17 cellular contexts compared by ENCODE assay signal in genomic region chr1:27451346-27451745, GRCh38. TPM values are rescaled to one million over a fixed set of nuclear protein-coding genes. Genes with fewer than 3 reads are reported as not detected.
A peak's percentile ranks its signal among the peaks of the same experiment; 100 is the strongest.
DNase-seq lines count a peak whose midpoint lies in the region; ATAC-seq and TF ChIP-seq lines count a peak whose summit lies in the region.
"Had no signal": no experiment of that assay in that cellular context is flagged by ENCODE, and none has a peak within 500 bp of the region (broad histone marks: within the 10 kb centered on the region; RNA-seq: fewer than 3 reads in every experiment).

No MANE protein-coding gene starts in this region.

- no peaks in the 10 kb centered on the region for H3K9me3 ChIP-seq in CD4-positive, CD25-positive, alpha-beta regulatory T cell (ENCODE audit: control insufficient read depth in 2 of 2, low read length in 2 of 2)
- H3K9me3 ChIP-seq in stomach (no peaks in the 10 kb centered on the region), trophoblast cell (ENCODE audit: insufficient read depth, low read depth, low read length) (no peaks in the 10 kb centered on the region)
- H3K9me3 ChIP-seq: ovary had no signal

- H2BK5ac ChIP-seq in trophoblast cell (ENCODE audit: low read depth, low read length, poor library complexity): no peak overlapping the region

- H3K4me1 ChIP-seq in CD4-positive, CD25-positive, alpha-beta regulatory T cell (ENCODE audit: control insufficient read depth, insufficient read depth, low read length, poor library complexity, severe bottlenecking): peaks cover 41% of the 10 kb centered on the region
- H3K4me1 ChIP-seq in stomach: peaks cover 12 to 87% (median 49%) of the 10 kb centered on the region in 4 donors
- H3K4me1 ChIP-seq in trophoblast cell (ENCODE audit: control insufficient read depth in 1 of 2, insufficient read depth in 2 of 2, low read length in 2 of 2): no peaks in the 10 kb centered on the region

- no peak overlapping the region for H4K8ac ChIP-seq in trophoblast cell (ENCODE audit: low read depth, low read length)

- H2AK5ac ChIP-seq in trophoblast cell (ENCODE audit: low read length): no peak overlapping the region

- H3K9me3 Mint-ChIP-seq in CD4-positive, CD25-positive, alpha-beta regulatory T cell: peaks cover 0 to 1% (median 0%) of the 10 kb centered on the region in 7 donors
- H3K9me3 Mint-ChIP-seq in activated B cell treated with CpG ODN at 0.5 μM for 24 hours: no peaks in the 10 kb centered on the region

- POLR2A ChIA-PET in activated B cell treated with CpG ODN at 0.5 μM for 24 hours (lab: Charles Lee): interaction anchor here (0.5 to 1.2 kb wide), 2 partner anchors 13 to 27 kb away, joined by 5 to 6 read pairs; no protein-coding TSS in a partner anchor

- no peak for TF ChIP-seq CTCF in activated B cell treated with CpG ODN at 0.5 μM for 24 hours (IDR thresholded peaks at IDR 0.05)
- TF ChIP-seq CTCF in stomach (IDR thresholded peaks at IDR 0.05): no peak

- H2BK120ac ChIP-seq in trophoblast cell (ENCODE audit: insufficient read depth, low read length, poor library complexity): no peak overlapping the region

- TF ChIP-seq EP300 in stomach (IDR thresholded peaks at IDR 0.05): no peak

- peaks cover 22 to 72% (median 48%) of the 10 kb centered on the region in 4 donors for H3K4me1 Mint-ChIP-seq in CD4-positive, CD25-positive, alpha-beta regulatory T cell
- H3K4me1 Mint-ChIP-seq in activated B cell treated with CpG ODN at 0.5 μM for 24 hours: peaks cover 61% of the 10 kb centered on the region

- H3K36me3 Mint-ChIP-seq in CD4-positive, CD25-positive, alpha-beta regulatory T cell: peaks cover 18% of the 10 kb centered on the region
- H3K36me3 Mint-ChIP-seq in activated B cell treated with CpG ODN at 0.5 μM for 24 hours (ENCODE audit: low read depth): peaks cover 41% of the 10 kb centered on the region

- peaks cover 6% of the 10 kb centered on the region for H3K36me3 ChIP-seq in CD4-positive, CD25-positive, alpha-beta regulatory T cell (ENCODE audit: control insufficient read depth, insufficient read depth, low read length)
- H3K36me3 ChIP-seq in stomach (peaks cover 0 to 20% (median 7%) of the 10 kb centered on the region in 4 donors), trophoblast cell (ENCODE audit: control insufficient read depth in 1 of 2, insufficient read depth in 2 of 2, low read length in 2 of 2) (peaks cover 2 to 3% of the 10 kb centered on the region in 2 experiments)
- H3K36me3 ChIP-seq: ovary had no signal

- DNase-seq in CD4-positive, CD25-positive, alpha-beta regulatory T cell: no peak
- DNase-seq in GF-D8 (lab: John Stamatoyannopoulos, UW): peak; percentile 2
- no peak for DNase-seq in activated B cell treated with CpG ODN at 0.5 μM for 24 hours
- peak; percentile 41 for DNase-seq in medulla oblongata (ENCODE audit: extremely low spot score)
- no peak for DNase-seq in stomach
- DNase-seq in D341Med (ENCODE audit: low spot score): no peak
- no peak for DNase-seq in HCEC 1CT
- DNase-seq in trophoblast cell: no peak
- DNase-seq: activated CD4-positive, alpha-beta T cell treated with anti-CD3 and anti-CD28 coated beads for 36 hours; C1 segment of cervical spinal cord; GM23248; mesendoderm; NCI-H1930; NCI-H69; ovary; stimulated activated CD4-positive, alpha-beta T cell treated with anti-CD3 and anti-CD28 coated beads, Interleukin-4, amount 100 ng/mL, for 1 hour had no signal

- H3K27ac Mint-ChIP-seq in CD4-positive, CD25-positive, alpha-beta regulatory T cell: peak overlapping the region; percentile 17 to 66 (median 32)
- peak overlapping the region; percentile 42 for H3K27ac Mint-ChIP-seq in activated B cell treated with CpG ODN at 0.5 μM for 24 hours
- H3K27ac Mint-ChIP-seq: activated CD4-positive, alpha-beta T cell treated with anti-CD3 and anti-CD28 coated beads for 36 hours had no signal

- peak overlapping the region in 2 of 4 donors; percentile 1 to 39 for H3K4me3 Mint-ChIP-seq in CD4-positive, CD25-positive, alpha-beta regulatory T cell
- no peak overlapping the region for H3K4me3 Mint-ChIP-seq in activated B cell treated with CpG ODN at 0.5 μM for 24 hours
- H3K4me3 Mint-ChIP-seq: activated CD4-positive, alpha-beta T cell treated with anti-CD3 and anti-CD28 coated beads for 36 hours had no signal

- no peak overlapping the region for H2BK12ac ChIP-seq in trophoblast cell (ENCODE audit: low read length)

- H4K12ac ChIP-seq in trophoblast cell (ENCODE audit: low read depth, low read length): no peak overlapping the region

- intact Hi-C loops in activated B cell treated with CpG ODN at 0.5 μM for 24 hours (cut with micrococcal nuclease) (no loop called here), stomach (cut with DNase I; ENCODE audit: low total_unique reads) (no loop called here)

- no peak overlapping the region for H3K4me2 ChIP-seq in trophoblast cell (ENCODE audit: low read length)

- peak in 1 of 2 donors; percentile 17 for ATAC-seq in CD4-positive, CD25-positive, alpha-beta regulatory T cell (ENCODE audit: low read depth in 2 of 2)
- ATAC-seq in activated B cell treated with CpG ODN at 0.5 μM for 24 hours (ENCODE audit: low read depth): no peak
- ATAC-seq: activated CD4-positive, alpha-beta T cell treated with anti-CD3 and anti-CD28 coated beads for 36 hours had no signal

- H3K23ac ChIP-seq in trophoblast cell (ENCODE audit: low read length): no peak overlapping the region

- no peak overlapping the region for H3K14ac ChIP-seq in trophoblast cell (ENCODE audit: low read length)

- H3K4ac ChIP-seq in trophoblast cell (ENCODE audit: low read depth, low read length): no peak overlapping the region

- no peak overlapping the region for H3K18ac ChIP-seq in trophoblast cell (ENCODE audit: low read length)

- WGBS in stomach, 5 donors: 67 to 89% (median 70%) methylated on average over 1 of the region's 1 CpG
- no CpG with 5 or more reads among the region's 1 CpG for WGBS in trophoblast cell (ENCODE audit: extremely low coverage, insufficient coverage, insufficient read length)

- H3K27ac ChIP-seq in CD4-positive, CD25-positive, alpha-beta regulatory T cell (ENCODE audit: insufficient read depth, low read length, poor library complexity, severe bottlenecking): peak overlapping the region; percentile 55
- peak overlapping the region in 1 of 5 donors; percentile 9 for H3K27ac ChIP-seq in stomach
- no peak overlapping the region for H3K27ac ChIP-seq in trophoblast cell (ENCODE audit: low read depth, low read length)
- H3K27ac ChIP-seq: epithelial cell of prostate, GM23248, ovary had no signal

- H3K27me3 ChIP-seq in CD4-positive, CD25-positive, alpha-beta regulatory T cell (ENCODE audit: control insufficient read depth, insufficient read depth, low read length): no peaks in the 10 kb centered on the region
- H3K27me3 ChIP-seq in stomach (no peaks in the 10 kb centered on the region), trophoblast cell (ENCODE audit: insufficient read depth, low read length) (no peaks in the 10 kb centered on the region)
- H3K27me3 ChIP-seq: ovary had no signal

- H4K91ac ChIP-seq in trophoblast cell (ENCODE audit: low read depth, low read length): no peak overlapping the region

- no peak for TF ChIP-seq POLR2A in stomach (IDR thresholded peaks at IDR 0.05)

- H3K4me3 ChIP-seq in CD4-positive, CD25-positive, alpha-beta regulatory T cell (ENCODE audit: low read depth, low read length): peak overlapping the region; percentile 46
- H3K4me3 ChIP-seq in stomach (no peak overlapping the region), trophoblast cell (ENCODE audit: low read depth, low read length) (no peak overlapping the region)
- H3K4me3 ChIP-seq: GM23248, ovary had no signal

- H2AFZ ChIP-seq in trophoblast cell (ENCODE audit: insufficient read depth, low read length, poor library complexity): no peak overlapping the region
- H2AFZ ChIP-seq: GM23248 had no signal

- no peak overlapping the region for H3K9ac ChIP-seq in trophoblast cell (ENCODE audit: low read length)
- H3K9ac ChIP-seq: GM23248 had no signal

- CTCF ChIA-PET in activated B cell treated with CpG ODN at 0.5 μM for 24 hours (lab: Charles Lee): no interaction called here

- H3K27me3 Mint-ChIP-seq in CD4-positive, CD25-positive, alpha-beta regulatory T cell: no peaks in the 10 kb centered on the region
- H3K27me3 Mint-ChIP-seq in activated B cell treated with CpG ODN at 0.5 μM for 24 hours: no peaks in the 10 kb centered on the region
- H3K27me3 Mint-ChIP-seq: activated CD4-positive, alpha-beta T cell treated with anti-CD3 and anti-CD28 coated beads for 36 hours had no signal

- no peaks in the 10 kb centered on the region for H3K79me2 ChIP-seq in trophoblast cell (ENCODE audit: control insufficient read depth, insufficient read depth, low read length, poor library complexity)

- H3K79me1 ChIP-seq in trophoblast cell (ENCODE audit: low read length): peaks cover 5% of the 10 kb centered on the region

RNA-seq across cellular contexts. Expression of gene WASF2, which starts 38.6 kb away (rescaled TPM):
- total RNA-seq in CD4-positive, CD25-positive, alpha-beta regulatory T cell: 175 TPM
- 10 to 100 TPM; 55.3 to 85.3 (median 61.8) TPM for polyA plus RNA-seq in CD4-positive, CD25-positive, alpha-beta regulatory T cell
- total RNA-seq in activated B cell treated with CpG ODN at 0.5 μM for 24 hours (136 and 137 TPM in 2 replicates), stomach (10 to 100 TPM; 47.0 to 82.1 (median 65.3) TPM)
- 10 to 100 TPM; 24.7 to 31.9 (median 25.7) TPM for polyA plus RNA-seq in stomach
- polyA plus RNA-seq in trophoblast cell (2013): 54.5 and 57.3 TPM in 2 replicates

RNA-seq across cellular contexts. Expression of gene GPR3, which starts 58.9 kb away (rescaled TPM):
- total RNA-seq in CD4-positive, CD25-positive, alpha-beta regulatory T cell: 0.47 TPM
- polyA plus RNA-seq in CD4-positive, CD25-positive, alpha-beta regulatory T cell: under 1 TPM in 2 of 4 donors, not detected in 2; 0.07 to 0.21 TPM
- 0.11 TPM in 1 of 2 replicates, not detected in the other for total RNA-seq in activated B cell treated with CpG ODN at 0.5 μM for 24 hours
- total RNA-seq in stomach: under 1 TPM in 2 of 5 donors, not detected in 3; 0.18 to 0.43 TPM
- under 1 TPM in 2 of 3 donors, not detected in 1; 0.25 to 0.30 TPM for polyA plus RNA-seq in stomach
- polyA plus RNA-seq in trophoblast cell (2013): 0.47 and 0.60 TPM in 2 replicates

Comparison
In these comparisons a context has a peak if more than half of its experiments do, and no peak if none do; other contexts are left out.
1. DNase-seq: peak in GF-D8 (single experiment) and medulla oblongata (single experiment); none in CD4-positive, CD25-positive, alpha-beta regulatory T cell (0 of 3), activated B cell treated with CpG ODN at 0.5 μM for 24 hours (single experiment), stomach (single experiment), D341Med (single experiment), HCEC 1CT (single experiment) and trophoblast cell (0 of 2).